In the genomic region with DNA sequence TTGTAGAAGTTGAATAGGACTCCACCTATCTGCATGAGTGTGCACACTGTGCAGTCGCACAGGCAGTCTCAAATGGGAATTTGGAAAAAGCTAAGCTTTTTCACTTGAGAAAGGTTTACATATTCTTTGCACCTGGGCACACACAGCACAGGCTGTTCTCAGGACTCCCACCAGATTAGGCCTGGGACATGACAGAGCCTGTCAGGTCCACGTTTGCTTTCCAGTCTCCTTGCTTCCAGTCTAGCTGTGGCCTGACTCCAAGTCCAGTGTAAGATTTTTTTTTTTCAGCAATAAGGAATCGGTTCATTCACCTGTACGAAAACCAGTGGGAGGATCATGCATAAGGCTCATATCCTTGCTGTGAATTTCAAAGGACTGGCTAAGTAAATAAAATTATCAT, we compare ENCODE assay signal across 17 cellular contexts.
DNase-seq lines count a peak whose midpoint lies in the region; ATAC-seq and TF ChIP-seq lines count a peak whose summit lies in the region.
"Had no signal": no experiment of that assay in that cellular context is flagged by ENCODE, and none has a peak within 500 bp of the region (broad histone marks: within the 10 kb centered on the region; RNA-seq: fewer than 3 reads in every experiment).

No MANE protein-coding gene starts in this region.

- H2BK120ac ChIP-seq in IMR-90 (ENCODE audit: low read depth, low read length), result peak overlapping the region; percentile 52

- H2AK9ac ChIP-seq in IMR-90 (replicated peaks; ENCODE audit: low read depth, low read length, poor library complexity), result no peak overlapping the region

- H3K79me1 ChIP-seq in IMR-90 (ENCODE audit: low read depth in 1 of 2, low read length in 2 of 2), result peaks cover 0 to 7% of the 10 kb centered on the region in 2 experiments; a peak in 1 of 4 replicates

- no peak overlapping the region for H3K4me3 ChIP-seq in IMR-90 (ENCODE audit: insufficient read depth, low read depth, low read length)
- no peak overlapping the region for H3K4me3 ChIP-seq in duodenal mucosa (ENCODE audit: low read depth in 1 of 2, low read length in 2 of 2)
- H3K4me3 ChIP-seq in muscle layer of duodenum (ENCODE audit: low read depth in 1 of 2, low read length in 2 of 2), result no peak overlapping the region
- no peak overlapping the region for H3K4me3 ChIP-seq in spleen

- TF ChIP-seq RAD21 in IMR-90 (IDR thresholded peaks at IDR 0.05; ENCODE audit: low read length), result no peak

- H3K9me3 ChIP-seq in IMR-90 (ENCODE audit: control insufficient read depth, insufficient read depth, low read length) (peaks cover 4% of the 10 kb centered on the region), duodenal mucosa (ENCODE audit: control insufficient read depth in 1 of 2, low read length in 2 of 2) (peaks cover 7 to 19% of the 10 kb centered on the region in 2 donors), muscle layer of duodenum (ENCODE audit: control insufficient read depth in 1 of 2, low read length in 2 of 2) (peaks cover 2 to 5% of the 10 kb centered on the region in 2 donors), spleen (peaks cover 3 to 41% (median 37%) of the 10 kb centered on the region in 8 donors)

- in situ Hi-C loops in IMR-90 (cut with MboI; ENCODE audit: low sequenced_read_pairs), result no loop called here
- in situ Hi-C loops in ACHN (cut with HindIII; ENCODE audit: low pct_ligation_motif_present, low pct_unique_long_range_greater_than_20kb, low sequenced_read_pairs), result no loop called here

- H3K4me2 ChIP-seq in IMR-90 (ENCODE audit: low read depth, low read length), result no peak overlapping the region

- no peak overlapping the region for H2BK20ac ChIP-seq in IMR-90 (ENCODE audit: low read depth, low read length)

- dilution Hi-C loops in IMR-90 (cut with HindIII; ENCODE audit: low sequenced_read_pairs, unreplicated experiment), result no loop called here

- BruUV-seq in IMR-90 (replicated peaks; lab: Mats Ljungman, UMichigan), result no TSS peak

- POLR2A ChIA-PET in IMR-90 (lab: Charles Lee; ENCODE audit: unreplicated experiment), result no interaction called here

- H3K36me3 ChIP-seq in IMR-90 (ENCODE audit: control insufficient read depth, insufficient read depth, low read length), result no peaks in the 10 kb centered on the region
- no peaks in the 10 kb centered on the region for H3K36me3 ChIP-seq in duodenal mucosa (ENCODE audit: control insufficient read depth in 1 of 2, insufficient read depth in 2 of 2, low read length in 2 of 2)
- H3K36me3 ChIP-seq in muscle layer of duodenum (ENCODE audit: control insufficient read depth in 1 of 2, insufficient read depth in 2 of 2, low read length in 2 of 2), result no peaks in the 10 kb centered on the region
- no peaks in the 10 kb centered on the region for H3K36me3 ChIP-seq in spleen

- H2BK15ac ChIP-seq in IMR-90 (ENCODE audit: low read depth, low read length), result no peak overlapping the region

- TF ChIP-seq POLR2A in IMR-90 (IDR thresholded peaks at IDR 0.05; ENCODE audit: low read depth, low read length) (no peak), spleen (IDR thresholded peaks at IDR 0.05) (no peak)

- 80% methylated on average over 2 of the region's 4 CpGs; no CpG with 5 or more reads in 1 of the 2 experiments for WGBS in IMR-90 (ENCODE audit: extremely low coverage in 2 of 2, insufficient read length in 1 of 2), 2 experiments
- 71 to 92% (median 84%) methylated on average over 4 of the region's 4 CpGs for WGBS in spleen, 5 donors

- no peaks in the 10 kb centered on the region for H4K20me1 ChIP-seq in IMR-90 (ENCODE audit: insufficient read depth, low read length)

- no peak for ATAC-seq in IMR-90 (ENCODE audit: low read depth)
- ATAC-seq: activated CD8-positive, alpha-beta T cell treated with anti-CD3 and anti-CD28 coated beads, Interleukin-2, amount 10 ng/mL, durations not matched to agents 7 days and 5 days; activated naive CD4-positive, alpha-beta T cell treated with anti-CD3 and anti-CD28 coated beads, Interleukin-2, amount 50 U/mL, for 72 hours had no signal

- H3K14ac ChIP-seq in IMR-90 (replicated peaks; ENCODE audit: low read depth, low read length), result no peak overlapping the region

- TF ChIP-seq CTCF in IMR-90 (conservative IDR thresholded peaks at IDR 0.05; ENCODE audit: low read depth, low read length), result no peak
- TF ChIP-seq CTCF in spleen (IDR thresholded peaks at IDR 0.05 in 8 of 11, conservative IDR thresholded peaks at IDR 0.05 in 3 of 11), result no peak

- no peak overlapping the region for H2AK5ac ChIP-seq in IMR-90 (ENCODE audit: low read depth, low read length)

- H3K4me1 ChIP-seq in IMR-90 (ENCODE audit: control insufficient read depth, insufficient read depth, low read length) (peaks cover 19% of the 10 kb centered on the region), duodenal mucosa (ENCODE audit: control insufficient read depth in 1 of 2, insufficient read depth in 2 of 2, low read length in 2 of 2) (peaks cover 35 to 38% of the 10 kb centered on the region in 2 donors), muscle layer of duodenum (ENCODE audit: control insufficient read depth in 1 of 2, insufficient read depth in 2 of 2, low read length in 2 of 2) (peaks cover 23 to 42% of the 10 kb centered on the region in 2 donors), spleen (peaks cover 0 to 44% (median 28%) of the 10 kb centered on the region in 6 donors)

- no peak overlapping the region for H3K23ac ChIP-seq in IMR-90 (ENCODE audit: low read depth, low read length)

- no peak for DNase-seq in IMR-90
- no peak for DNase-seq in spleen
- DNase-seq in stimulated activated naive CD4-positive, alpha-beta T cell treated with Interleukin-2 at 50 U/mL for 16 hours (lab: John Stamatoyannopoulos, UW), result no peak
- DNase-seq in DMS153 treated with DMSO at 0.1 percent for 48 hours (lab: John Stamatoyannopoulos, UW; ENCODE audit: unreplicated experiment), result no peak
- no peak for DNase-seq in inferior parietal cortex (ENCODE audit: extremely low spot score)
- no peak for DNase-seq in ACHN
- DNase-seq: activated CD8-positive, alpha-beta T cell treated with anti-CD3 and anti-CD28 coated beads, Interleukin-2, amount 10 ng/mL, durations not matched to agents 7 days and 5 days; activated T-cell treated with anti-CD3 and anti-CD28 coated beads, Interleukin-2, amount 50 U/mL, for 48 hours; CD4-positive, CD25-positive, alpha-beta regulatory T cell; DMS79; NCI-H1436 treated with DMSO at 0.1 percent for 48 hours; NCI-H2171; OCI-M1; stimulated activated CD4-positive, alpha-beta T cell treated with anti-CD3 and anti-CD28 coated beads, Interleukin-2, amount 100 ng/mL, for 48 hours had no signal

- H3K9me1 ChIP-seq in IMR-90 (ENCODE audit: insufficient read depth, low read length), result peaks cover 13% of the 10 kb centered on the region

- H3K9ac ChIP-seq in IMR-90 (ENCODE audit: low read depth, low read length) (no peak overlapping the region), duodenal mucosa (ENCODE audit: low read depth in 1 of 2, low read length in 2 of 2) (no peak overlapping the region)

- H2AFZ ChIP-seq in IMR-90 (replicated peaks; ENCODE audit: low read length, poor library complexity), result no peak overlapping the region

- H3K27ac ChIP-seq in IMR-90 (ENCODE audit: insufficient read depth, low read length) (no peak overlapping the region), duodenal mucosa (ENCODE audit: low read depth, low read length) (peak overlapping the region; percentile 45), muscle layer of duodenum (ENCODE audit: low read length) (peak overlapping the region; percentile 17), spleen (peak overlapping the region in 5 of 8 donors; percentile 31 to 61 (median 52))

- CTCF ChIA-PET in IMR-90 (lab: Yijun Ruan, JAX), result interaction anchor here (0.7 kb wide), 1 partner anchor 8 kb away, joined by 3 read pairs; no protein-coding TSS in a partner anchor

- peak overlapping the region; percentile 11; the same call in 1 of the 2 replicates for H3K4ac ChIP-seq in IMR-90 (ENCODE audit: low read depth, low read length)

- peak overlapping the region in 1 of 2 experiments; percentile 12; a peak in 1 of 4 replicates for H4K8ac ChIP-seq in IMR-90 (ENCODE audit: low read depth in 2 of 2, low read length in 2 of 2)

- no peak overlapping the region for H2BK5ac ChIP-seq in IMR-90 (ENCODE audit: low read depth, low read length, poor library complexity, severe bottlenecking)

- no peak overlapping the region for H4K5ac ChIP-seq in IMR-90 (ENCODE audit: low read depth, low read length)

- no peak overlapping the region for H3K56ac ChIP-seq in IMR-90 (ENCODE audit: extremely low read depth, insufficient read depth, low read length)

- H4K91ac ChIP-seq in IMR-90 (ENCODE audit: insufficient read depth, low read depth, low read length), result 0 out of 2 replicates have a peak overlapping the region, but pooled peaks have one; percentile 7

- H3K27me3 ChIP-seq in IMR-90 (ENCODE audit: control insufficient read depth, insufficient read depth, low read length), result no peaks in the 10 kb centered on the region
- no peaks in the 10 kb centered on the region for H3K27me3 ChIP-seq in duodenal mucosa (ENCODE audit: control insufficient read depth in 1 of 2, insufficient read depth in 2 of 2, low read length in 2 of 2)
- H3K27me3 ChIP-seq in muscle layer of duodenum (ENCODE audit: low read depth, low read length), result no peaks in the 10 kb centered on the region
- H3K27me3 ChIP-seq in spleen (replicated peaks in 1 of 7), result no peaks in the 10 kb centered on the region

- intact Hi-C loops in IMR-90 (cut with micrococcal nuclease) (no loop called here), spleen (cut with DNase I; ENCODE audit: low total_unique reads) (no loop called here)

- no peak overlapping the region for H3K18ac ChIP-seq in IMR-90 (ENCODE audit: low read depth, low read length)

TF ChIP-seq in IMR-90, 13 proteins besides CTCF, POLR2A, EP300 and RAD21 (continues in another document):
- TF ChIP-seq MAFK (IDR thresholded peaks at IDR 0.05; ENCODE audit: low read depth, low read length), result no peak
- TF ChIP-seq SMC3 (IDR thresholded peaks at IDR 0.05; ENCODE audit: low read depth, low read length), result no peak
- TF ChIP-seq NFE2L2 (IDR thresholded peaks at IDR 0.05; ENCODE audit: low read depth, low read length), result no peak
- no peak for TF ChIP-seq MAZ (IDR thresholded peaks at IDR 0.05; ENCODE audit: borderline replicate concordance, low read depth, low read length)
- TF ChIP-seq RCOR1 (IDR thresholded peaks at IDR 0.05; ENCODE audit: insufficient replicate concordance, low read length), result no peak
- TF ChIP-seq CHD1 (IDR thresholded peaks at IDR 0.05; ENCODE audit: low read depth, low read length), result no peak
- no peak for TF ChIP-seq FOS (IDR thresholded peaks at IDR 0.05; ENCODE audit: low read depth, low read length)
- TF ChIP-seq, protein P1, sequence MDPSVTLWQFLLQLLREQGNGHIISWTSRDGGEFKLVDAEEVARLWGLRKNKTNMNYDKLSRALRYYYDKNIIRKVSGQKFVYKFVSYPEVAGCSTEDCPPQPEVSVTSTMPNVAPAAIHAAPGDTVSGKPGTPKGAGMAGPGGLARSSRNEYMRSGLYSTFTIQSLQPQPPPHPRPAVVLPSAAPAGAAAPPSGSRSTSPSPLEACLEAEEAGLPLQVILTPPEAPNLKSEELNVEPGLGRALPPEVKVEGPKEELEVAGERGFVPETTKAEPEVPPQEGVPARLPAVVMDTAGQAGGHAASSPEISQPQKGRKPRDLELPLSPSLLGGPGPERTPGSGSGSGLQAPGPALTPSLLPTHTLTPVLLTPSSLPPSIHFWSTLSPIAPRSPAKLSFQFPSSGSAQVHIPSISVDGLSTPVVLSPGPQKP (IDR thresholded peaks at IDR 0.05; ENCODE audit: borderline replicate concordance, low read depth, low read length), result no peak
